ENCODE assay signal across 18 cellular contexts in the genomic region with DNA sequence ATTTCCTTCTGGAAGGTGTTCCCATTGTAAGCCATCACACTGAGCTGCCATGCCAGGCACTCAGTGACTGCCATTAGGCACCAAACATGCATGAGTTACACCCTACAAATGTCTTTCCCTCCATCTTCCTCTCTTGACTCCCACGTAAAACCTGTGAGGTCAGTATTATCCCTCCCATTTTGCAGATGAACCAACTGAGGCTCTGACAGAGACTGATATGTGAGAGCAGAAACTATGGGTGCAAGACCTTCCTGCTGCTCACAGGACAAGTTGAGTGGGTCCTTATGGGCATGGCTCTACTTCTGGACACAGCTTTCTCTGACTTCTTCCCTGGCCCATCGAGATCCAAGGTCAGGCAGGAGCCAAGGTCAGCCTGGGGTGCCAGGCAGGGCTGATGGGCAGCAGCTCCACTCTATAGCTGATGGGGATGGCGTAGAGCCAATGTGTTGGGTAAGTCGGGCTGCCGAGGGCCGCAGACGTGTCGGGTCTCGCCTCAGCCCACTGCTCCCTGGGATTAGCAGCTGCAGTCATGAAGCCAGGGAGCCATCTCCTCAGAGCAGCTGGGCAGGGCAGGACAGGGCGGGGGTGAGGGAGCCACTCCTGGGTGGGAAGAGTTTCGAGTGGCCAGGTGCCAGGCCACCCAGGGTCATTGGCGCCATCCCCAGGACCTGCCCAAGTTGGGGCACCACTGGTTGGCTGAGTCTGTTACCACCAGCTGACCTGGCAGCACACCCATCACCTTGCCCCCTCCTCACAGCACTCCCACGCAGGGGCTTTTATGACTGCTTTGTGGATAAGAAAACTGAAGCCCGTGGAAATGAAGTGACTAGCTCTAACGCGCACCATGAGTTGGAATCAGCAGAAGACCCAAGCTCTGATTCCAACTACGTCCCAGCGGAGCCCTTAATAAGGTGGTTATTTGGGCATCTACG.
DNase-seq lines count a peak whose midpoint lies in the region; FAIRE-seq and TF ChIP-seq lines count a peak whose summit lies in the region.
"Had no signal": no experiment of that assay in that cellular context is flagged by ENCODE, and none has a peak within 500 bp of the region (broad histone marks: within the 10 kb centered on the region; RNA-seq: fewer than 3 reads in every experiment).

No MANE protein-coding gene starts in this region.

- CTCF ChIA-PET in RWPE1 (lab: Yijun Ruan, JAX), result interaction anchor here (0.6 to 0.8 kb wide), 3 partner anchors 11 to 156 kb away, joined by 3 to 5 read pairs (median 3); no protein-coding TSS in a partner anchor

- FAIRE-seq in HTR-8/SVneo (lab: Jason Lieb, UNC), result no peak

- POLR2A ChIA-PET in RWPE1 (lab: Yijun Ruan, JAX; ENCODE audit: low non-redundant PET), result no interaction called here

- in situ Hi-C loops in brain microvascular endothelial cell (cut with HindIII; ENCODE audit: low pct_ligation_motif_present, low sequenced_read_pairs), result no loop called here

- H3K36me3 ChIP-seq in brain microvascular endothelial cell (replicated peaks), result no peaks in the 10 kb centered on the region
- H3K36me3 ChIP-seq: gastroesophageal sphincter had no signal

- no peak overlapping the region for H3K4me3 ChIP-seq in fibroblast of villous mesenchyme (ENCODE audit: low read depth, low read length)
- no peak overlapping the region for H3K4me3 ChIP-seq in brain microvascular endothelial cell (ENCODE audit: low read depth, low read length)
- H3K4me3 ChIP-seq: gastroesophageal sphincter had no signal

- TF ChIP-seq CTCF in RWPE1 (conservative IDR thresholded peaks at IDR 0.05; ENCODE audit: low read depth) (no peak), fibroblast of villous mesenchyme (IDR thresholded peaks at IDR 0.05; ENCODE audit: insufficient read depth, low read depth, low read length) (no peak), brain microvascular endothelial cell (IDR thresholded peaks at IDR 0.05; ENCODE audit: low read depth, low read length, missing control alignments) (no peak)

- H3K27ac ChIP-seq in RWPE1 (peak overlapping the region; percentile 89), brain microvascular endothelial cell (no peak overlapping the region)
- H3K27ac ChIP-seq: gastroesophageal sphincter had no signal

- DNase-seq in COLO668 (lab: John Stamatoyannopoulos, UW; ENCODE audit: unreplicated experiment) (peak; percentile 36), HTR-8/SVneo (ENCODE audit: insufficient read length, low spot score) (peak; percentile 38), RWPE1 (ENCODE audit: low spot score) (peak; percentile 97), fibroblast of villous mesenchyme (ENCODE audit: low read depth) (peak; percentile 47), brain microvascular endothelial cell (no peak), cerebellum (ENCODE audit: low spot score) (no peak), hypothalamus (lab: John Stamatoyannopoulos, UW) (no peak), 8988T (no peak)
- DNase-seq: activated CD4-positive, alpha-beta memory T cell treated with anti-CD3 and anti-CD28 coated beads for 36 hours; activated T-cell treated with anti-CD3 and anti-CD28 coated beads, Interleukin-2, amount 50 U/mL, for 1 hour; CD4-positive, alpha-beta T cell; cortex of kidney; left colon; NCI-H2029; retina; stimulated activated naive CD4-positive, alpha-beta T cell; trophoblast cell had no signal

- peaks cover 4% of the 10 kb centered on the region for H3K27me3 ChIP-seq in brain microvascular endothelial cell (replicated peaks)
- H3K27me3 ChIP-seq: gastroesophageal sphincter had no signal

Comparison
In these comparisons a context has a peak if more than half of its experiments do, and no peak if none do; other contexts are left out.
1. DNase-seq: peak in COLO668 (single experiment), HTR-8/SVneo (single experiment), RWPE1 (single experiment) and fibroblast of villous mesenchyme (single experiment); none in brain microvascular endothelial cell (single experiment), cerebellum (single experiment), hypothalamus (0 of 51) and 8988T (single experiment).